ENCODE assay signal across 17 cellular contexts in genomic region chr9:133273098-133273497, GRCh38. TPM values are rescaled to one million over a fixed set of nuclear protein-coding genes. Genes with fewer than 3 reads are reported as not detected.
"Had no signal": no experiment of that assay in that cellular context is flagged by ENCODE, and none has a peak within 500 bp of the region (broad histone marks: within the 10 kb centered on the region; RNA-seq: fewer than 3 reads in every experiment).

No MANE protein-coding gene starts in this region.

- H3K36me3 ChIP-seq: adrenal gland, sigmoid colon, suprapubic skin had no signal

- H3K27ac ChIP-seq: coronary artery, sigmoid colon, suprapubic skin had no signal

- DNase-seq: activated CD8-positive, alpha-beta T cell treated with anti-CD3 and anti-CD28 coated beads, Interleukin-2, amount 10 ng/mL, durations not matched to agents 7 days and 5 days; activated naive CD4-positive, alpha-beta T cell treated with anti-CD3 and anti-CD28 coated beads, Interleukin-2, amount 50 U/mL, for 16 hours; caudate nucleus; effector CD8-positive, alpha-beta T cell; hypothalamus; midbrain; nucleus accumbens; sigmoid colon; stimulated activated CD4-positive, alpha-beta T cell treated with anti-CD3 and anti-CD28 coated beads, Interleukin-12 subunit alpha, Interleukin-12 subunit beta, amount 100 ng/mL, for 4 hours; stimulated activated CD4-positive, alpha-beta T cell treated with anti-CD3 and anti-CD28 coated beads, Interleukin-2, amount 100 ng/mL, for 48 hours; stimulated activated naive CD4-positive, alpha-beta T cell treated with Interleukin-2 at 50 U/mL for 16 hours had no signal

- ATAC-seq: activated CD8-positive, alpha-beta T cell treated with anti-CD3 and anti-CD28 coated beads, Interleukin-2, amount 10 ng/mL, durations not matched to agents 7 days and 5 days; naive thymus-derived CD4-positive, alpha-beta T cell had no signal

- H3K4me3 ChIP-seq: coronary artery, lung, sigmoid colon, suprapubic skin had no signal

- H3K9me3 ChIP-seq: adrenal gland, sigmoid colon, suprapubic skin had no signal

RNA-seq across cellular contexts. Expression of gene ABO, which starts 1.9 kb away (rescaled TPM):
- total RNA-seq: activated CD8-positive, alpha-beta T cell treated with anti-CD3 and anti-CD28 coated beads, Interleukin-2, amount 10 ng/mL, durations not matched to agents 7 days and 5 days; pulmonary artery endothelial cell had no signal
- polyA plus RNA-seq: naive thymus-derived CD4-positive, alpha-beta T cell had no signal
